23 cellular contexts compared by ENCODE assay signal in genomic region chr1:229696385-229696784, GRCh38.
A peak's percentile ranks its signal among the peaks of the same experiment; 100 is the strongest.
DNase-seq lines count a peak whose midpoint lies in the region; ATAC-seq and TF ChIP-seq lines count a peak whose summit lies in the region.
"Had no signal": no experiment of that assay in that cellular context is flagged by ENCODE, and none has a peak within 500 bp of the region (broad histone marks: within the 10 kb centered on the region; RNA-seq: fewer than 3 reads in every experiment).

No MANE protein-coding gene starts in this region.

- DNase-seq in H9, result peak; percentile 72
- DNase-seq in iPS-NIHi7 (ENCODE audit: extremely low spot score), result peak; percentile 50
- DNase-seq: AML-193; aorta; colonic mucosa; effector memory CD4-positive, alpha-beta T cell; GM23248; head of caudate nucleus; left cardiac atrium; NCI-H510A; SJCRH30; stimulated activated CD4-positive, alpha-beta T cell treated with anti-CD3 and anti-CD28 coated beads, Interleukin-2, amount 100 ng/mL, for 24 hours; transverse colon had no signal

- H3K36me3 ChIP-seq in BLaER1 treated with 17β-estradiol and CSF1 and Interleukin-3, amounts not matched to agents 10 nM and 100 nM, result no peaks in the 10 kb centered on the region
- no peaks in the 10 kb centered on the region for H3K36me3 ChIP-seq in OCI-LY3 (replicated peaks; ENCODE audit: low read depth, low read length)
- H3K36me3 ChIP-seq: colonic mucosa, right atrium auricular region, SJCRH30, transverse colon had no signal

- no peak overlapping the region for H3K14ac ChIP-seq in H9 (ENCODE audit: insufficient read depth, low read length)

- H4K8ac ChIP-seq in H9 (replicated peaks; ENCODE audit: insufficient read length, low read depth, low read length), result no peak overlapping the region

- no peak overlapping the region for H3T11ph ChIP-seq in H9 (ENCODE audit: low read length)

- peak overlapping the region in 7 of 11 experiments; percentile 12 to 95 (median 89); a peak in 10 of 22 replicates for H3K27ac ChIP-seq in BLaER1 treated with 17β-estradiol and CSF1 and Interleukin-3, amounts not matched to agents 10 nM and 100 nM
- peak overlapping the region; percentile 75 for H3K27ac ChIP-seq in H9 (ENCODE audit: insufficient read length, low read depth, low read length)
- H3K27ac ChIP-seq in OCI-LY3 (ENCODE audit: low read length), result no peak overlapping the region
- H3K27ac ChIP-seq: A549, colonic mucosa, GM23248, right atrium auricular region, SJCRH30, transverse colon had no signal

- H2BK15ac ChIP-seq in H9 (ENCODE audit: low read depth, low read length), result no peak overlapping the region

- peak overlapping the region; percentile 56 for H3K18ac ChIP-seq in H9 (ENCODE audit: insufficient read length, low read depth, low read length)

- no peak overlapping the region for H2AFZ ChIP-seq in H9 (ENCODE audit: low read length)
- 0 out of 2 replicates have a peak overlapping the region, but pooled peaks have one; percentile 2 for H2AFZ ChIP-seq in OCI-LY3 (ENCODE audit: low read depth, low read length)
- H2AFZ ChIP-seq: GM23248 had no signal

- H3K4me1 Mint-ChIP-seq in H9, result peaks cover 43 to 49% of the 10 kb centered on the region in 2 experiments

- H2BK5ac ChIP-seq in H9 (ENCODE audit: insufficient read length, low read length), result no peak overlapping the region

- H3K79me2 ChIP-seq in H9 (ENCODE audit: insufficient read depth, low read length), result no peaks in the 10 kb centered on the region
- H3K79me2 ChIP-seq in OCI-LY3 (ENCODE audit: low read length), result no peaks in the 10 kb centered on the region

- H3K79me1 ChIP-seq in H9 (ENCODE audit: insufficient read depth, low read depth, low read length, poor library complexity, severe bottlenecking), result no peaks in the 10 kb centered on the region

- peak overlapping the region in 1 of 2 experiments; percentile 27; a peak in 2 of 5 replicates for H3K4me3 Mint-ChIP-seq in H9
- H3K4me3 Mint-ChIP-seq: activated T-helper 1 cell treated with anti-CD3 and anti-CD28 coated beads, Interleukin-12 subunit alpha, Interleukin-12 subunit beta, Interleukin-2, Interleukin-4 antibody, amounts not matched to agents 30 ng/mL and 10 ng/mL and 1 ng/mL, durations not matched to agents 14 hours and 24 hours and 36 hours had no signal

- H2BK20ac ChIP-seq in H9 (ENCODE audit: low read depth, low read length, poor library complexity, severe bottlenecking), result no peak overlapping the region

- H3K23me2 ChIP-seq in H9 (ENCODE audit: insufficient read length, low read depth, low read length, poor library complexity, severe bottlenecking), result no peaks in the 10 kb centered on the region

- no peak overlapping the region for H4K91ac ChIP-seq in H9 (ENCODE audit: insufficient read length, low read depth, low read length)

- no peak overlapping the region for H4K5ac ChIP-seq in H9 (ENCODE audit: insufficient read length, low read depth, low read length)

- ATAC-seq in HG03159 (IDR thresholded peaks at IDR 0.05; ENCODE audit: unreplicated experiment) (no peak), HG03565 (IDR thresholded peaks at IDR 0.05; ENCODE audit: unreplicated experiment) (no peak), HG03175 (IDR thresholded peaks at IDR 0.05; ENCODE audit: unreplicated experiment) (no peak), GM21825 (IDR thresholded peaks at IDR 0.05; ENCODE audit: unreplicated experiment) (no peak)
- ATAC-seq: A549, left cardiac atrium had no signal

- H3K4me1 ChIP-seq in BLaER1 treated with 17β-estradiol and CSF1 and Interleukin-3, amounts not matched to agents 10 nM and 100 nM, result peaks cover 46 to 93% (median 71%) of the 10 kb centered on the region in 10 experiments
- H3K4me1 ChIP-seq in H9 (ENCODE audit: insufficient read depth, low read length) (peaks cover 23% of the 10 kb centered on the region), OCI-LY3 (ENCODE audit: low read length) (peaks cover 39% of the 10 kb centered on the region)
- H3K4me1 ChIP-seq: A549, colonic mucosa, transverse colon had no signal

- peaks cover 0 to 6% (median 3%) of the 10 kb centered on the region in 11 experiments; a peak in 12 of 22 replicates for H3K9me3 ChIP-seq in BLaER1 treated with 17β-estradiol and CSF1 and Interleukin-3, amounts not matched to agents 10 nM and 100 nM (replicated peaks in 1 of 11)
- H3K9me3 ChIP-seq in H9 (ENCODE audit: control insufficient read depth, low read depth, low read length) (no peaks in the 10 kb centered on the region), OCI-LY3 (ENCODE audit: insufficient read depth, low read length) (no peaks in the 10 kb centered on the region)
- H3K9me3 ChIP-seq: A549, colonic mucosa, right atrium auricular region, SJCRH30, transverse colon had no signal

- H2BK120ac ChIP-seq in H9 (ENCODE audit: low read depth, low read length, poor library complexity, severe bottlenecking), result no peak overlapping the region

- no peaks in the 10 kb centered on the region for H3K27me3 Mint-ChIP-seq in H9 (ENCODE audit: low read depth)

- no peak overlapping the region for H2AK5ac ChIP-seq in H9 (ENCODE audit: insufficient read length, low read length)

- H3K36me3 Mint-ChIP-seq in H9 (ENCODE audit: insufficient read depth in 1 of 3, low read depth in 3 of 3), result no peaks in the 10 kb centered on the region; a peak in 1 of 7 replicates
- H3K36me3 Mint-ChIP-seq: activated naive CD4-positive, alpha-beta T cell treated with anti-CD3 and anti-CD28 coated beads, Interleukin-2, amount 50 U/mL, for 72 hours had no signal

- peak overlapping the region; percentile 61 to 97 (median 97) for H3K27ac Mint-ChIP-seq in H9
- H3K27ac Mint-ChIP-seq: activated naive CD4-positive, alpha-beta T cell treated with anti-CD3 and anti-CD28 coated beads, Interleukin-2, amount 50 U/mL, for 72 hours; activated T-helper 1 cell treated with anti-CD3 and anti-CD28 coated beads, Interleukin-12 subunit alpha, Interleukin-12 subunit beta, Interleukin-2, Interleukin-4 antibody, amounts not matched to agents 30 ng/mL and 10 ng/mL and 1 ng/mL, durations not matched to agents 14 hours and 24 hours and 36 hours had no signal

- WGBS in H9 (ENCODE audit: extremely low coverage, insufficient read length, low lambda C conversion rate), result no CpG with 5 or more reads among the region's 5 CpGs

- H2BK12ac ChIP-seq in H9 (ENCODE audit: insufficient read length, low read depth, low read length), result no peak overlapping the region

- H4K20me1 ChIP-seq in BLaER1 treated with 17β-estradiol and CSF1 and Interleukin-3, amounts not matched to agents 10 nM and 100 nM, result no peaks in the 10 kb centered on the region
- H4K20me1 ChIP-seq in H9 (ENCODE audit: control insufficient read depth, insufficient read depth, insufficient read length) (no peaks in the 10 kb centered on the region), OCI-LY3 (ENCODE audit: insufficient read depth, low read length) (no peaks in the 10 kb centered on the region)

- no peak overlapping the region; a peak in 1 of 20 replicates for H3K4me3 ChIP-seq in BLaER1 treated with 17β-estradiol and CSF1 and Interleukin-3, amounts not matched to agents 10 nM and 100 nM
- no peak overlapping the region for H3K4me3 ChIP-seq in OCI-LY3 (ENCODE audit: low read length)
- H3K4me3 ChIP-seq: A549, colonic mucosa, GM23248, right atrium auricular region, SJCRH30, transverse colon had no signal

- H3K23ac ChIP-seq in H9 (ENCODE audit: insufficient read length, low read depth, low read length), result no peak overlapping the region

- no peak overlapping the region for H3K56ac ChIP-seq in H9 (ENCODE audit: insufficient read length, low read depth, low read length)

- peak overlapping the region in 10 of 11 experiments; percentile 46 to 93 (median 79); a peak in 19 of 22 replicates for H3K4me2 ChIP-seq in BLaER1 treated with 17β-estradiol and CSF1 and Interleukin-3, amounts not matched to agents 10 nM and 100 nM
- H3K4me2 ChIP-seq in H9 (ENCODE audit: insufficient read depth, insufficient read length, low read length) (peak overlapping the region; percentile 10), OCI-LY3 (ENCODE audit: low read length) (peak overlapping the region; percentile 37)
- H3K4me2 ChIP-seq: A549 had no signal

- H3K4ac ChIP-seq in H9 (ENCODE audit: low read depth, low read length), result no peak overlapping the region

- TF ChIP-seq CTCF in H9 (conservative IDR thresholded peaks at IDR 0.05) (no peak), OCI-LY3 (IDR thresholded peaks at IDR 0.05; ENCODE audit: low read depth, low read length) (no peak)

- H3K27me3 ChIP-seq in BLaER1 treated with 17β-estradiol and CSF1 and Interleukin-3, amounts not matched to agents 10 nM and 100 nM, result peaks cover 0 to 11% (median 0%) of the 10 kb centered on the region in 11 experiments; a peak in 2 of 22 replicates
- H3K27me3 ChIP-seq in H9 (ENCODE audit: insufficient read depth, low read length), result no peaks in the 10 kb centered on the region
- H3K27me3 ChIP-seq in OCI-LY3 (ENCODE audit: low read depth, low read length), result peaks cover 27% of the 10 kb centered on the region
- H3K27me3 ChIP-seq: colonic mucosa, right atrium auricular region, SJCRH30, transverse colon had no signal

- H3K9ac ChIP-seq in BLaER1 treated with 17β-estradiol and CSF1 and Interleukin-3, amounts not matched to agents 10 nM and 100 nM, result peak overlapping the region in 1 of 11 experiments; percentile 84; a peak in 4 of 22 replicates
- H3K9ac ChIP-seq in H9 (ENCODE audit: extremely low read depth, insufficient read length, low read length) (no peak overlapping the region), OCI-LY3 (ENCODE audit: low read length) (no peak overlapping the region)
- H3K9ac ChIP-seq: GM23248 had no signal

- H3K9me3 Mint-ChIP-seq in H9, result no peaks in the 10 kb centered on the region
- H3K9me3 Mint-ChIP-seq: activated T-helper 1 cell treated with anti-CD3 and anti-CD28 coated beads, Interleukin-12 subunit alpha, Interleukin-12 subunit beta, Interleukin-2, Interleukin-4 antibody, amounts not matched to agents 30 ng/mL and 10 ng/mL and 1 ng/mL, durations not matched to agents 14 hours and 24 hours and 36 hours had no signal

Comparison
In these comparisons a context has a peak if more than half of its experiments do, and no peak if none do; other contexts are left out.
1. H3K4me2 ChIP-seq: peak in every context shown above with its lines; median percentile 79 in BLaER1 treated with 17β-estradiol and CSF1 and Interleukin-3, amounts not matched to agents 10 nM and 100 nM; 37 in OCI-LY3; 10 in H9.